20 cellular contexts compared by ENCODE assay signal in the genomic region with DNA sequence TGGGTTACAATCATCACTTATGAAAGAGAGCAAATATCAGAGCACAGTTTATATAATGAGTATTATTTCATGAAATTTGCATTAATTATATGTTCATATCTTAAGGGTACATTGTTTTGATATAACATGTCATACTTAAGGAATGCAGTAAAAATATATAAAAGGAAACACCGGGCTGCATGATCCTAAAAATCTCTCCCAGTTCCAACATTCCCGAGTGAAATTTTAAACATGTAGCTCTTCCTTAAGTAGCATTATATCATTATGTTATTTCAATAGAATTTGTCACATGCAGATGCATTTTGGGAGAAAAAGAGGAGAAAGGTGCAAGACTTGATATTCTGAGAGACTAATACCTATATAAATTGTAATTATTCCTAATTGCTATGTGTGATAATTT.
A peak's percentile ranks its signal among the peaks of the same experiment; 100 is the strongest.
DNase-seq lines count a peak whose midpoint lies in the region; ATAC-seq, FAIRE-seq and TF ChIP-seq lines count a peak whose summit lies in the region.
"Had no signal": no experiment of that assay in that cellular context is flagged by ENCODE, and none has a peak within 500 bp of the region (broad histone marks: within the 10 kb centered on the region; RNA-seq: fewer than 3 reads in every experiment).

No MANE protein-coding gene starts in this region.

- DNase-seq in cardiac muscle cell (ENCODE audit: low read depth in 1 of 2, low spot score in 1 of 2) (no peak), Right ventricle myocardium superior (no peak), endothelial cell of umbilical vein (ENCODE audit: low read depth, low spot score) (peak; percentile 84), neural crest cell (ENCODE audit: low read depth, low spot score) (no peak), amygdala (lab: John Stamatoyannopoulos, UW) (no peak), dedifferentiated amniotic fluid mesenchymal stem cell (ENCODE audit: extremely low spot score) (no peak), RPMI8226 (no peak)
- DNase-seq: 8988T; C1 segment of cervical spinal cord; Calu3; CD4-positive, alpha-beta memory T cell; COR-L47; DMS153; DND-41; GOT3; HFFc6 had no signal

- H3K4me1 ChIP-seq in cardiac muscle cell (ENCODE audit: low read depth): peaks cover 14% of the 10 kb centered on the region
- H3K4me1 ChIP-seq in endothelial cell of umbilical vein (ENCODE audit: control insufficient read depth, extremely low read depth, insufficient read depth, low read length): peaks cover 17% of the 10 kb centered on the region
- H3K4me1 ChIP-seq: A549, HAP-1 had no signal

- no peak for TF ChIP-seq CTCF in cardiac muscle cell (IDR thresholded peaks at IDR 0.05; ENCODE audit: low read depth, low read length)
- no peak for TF ChIP-seq CTCF in endothelial cell of umbilical vein (IDR thresholded peaks at IDR 0.05; ENCODE audit: extremely low read depth in 1 of 2, insufficient read depth in 1 of 2, low read depth in 1 of 2, low read length in 2 of 2)
- TF ChIP-seq CTCF in neural crest cell (conservative IDR thresholded peaks at IDR 0.05): no peak

- POLR2A ChIA-PET in endothelial cell of umbilical vein (lab: Charles Lee): interaction anchor here (0.7 kb wide), 1 partner anchor 11 kb away, joined by 3 read pairs; no protein-coding TSS in a partner anchor

- no peak for ATAC-seq in Right ventricle myocardium superior (ENCODE audit: poor library complexity)
- ATAC-seq: A549 had no signal

- no peak overlapping the region for H3K27ac Mint-ChIP-seq in neural crest cell (ENCODE audit: unreplicated experiment)
- H3K27ac Mint-ChIP-seq: CD4-positive, alpha-beta memory T cell; HFFc6 had no signal

- no peaks in the 10 kb centered on the region for H3K79me2 ChIP-seq in endothelial cell of umbilical vein (ENCODE audit: control insufficient read depth, insufficient read depth, low read length)

- peak overlapping the region; percentile 58 for H3K9ac ChIP-seq in endothelial cell of umbilical vein (replicated peaks; ENCODE audit: extremely low read depth, insufficient read depth, low read length)

- H3K27ac ChIP-seq in cardiac muscle cell (peak overlapping the region; percentile 70), endothelial cell of umbilical vein (ENCODE audit: insufficient read depth, low read depth, low read length) (peak overlapping the region; percentile 69)
- H3K27ac ChIP-seq: A549 had no signal

- FAIRE-seq in endothelial cell of umbilical vein (lab: Jason Lieb, UNC): peak; percentile 62
- FAIRE-seq: A549, G401.6, GM12892 had no signal

- H3K4me3 ChIP-seq in cardiac muscle cell (no peak overlapping the region), endothelial cell of umbilical vein (replicated peaks in 1 of 3; ENCODE audit: insufficient read depth in 1 of 3, low read depth in 1 of 3, low read length in 3 of 3) (no peak overlapping the region)
- H3K4me3 ChIP-seq: A549, HAP-1 had no signal

- TF ChIP-seq POLR2A in endothelial cell of umbilical vein (IDR thresholded peaks at IDR 0.05; ENCODE audit: low read depth, low read length): no peak

- H3K4me3 Mint-ChIP-seq in neural crest cell: peak overlapping the region; percentile 27
- H3K4me3 Mint-ChIP-seq: CD4-positive, alpha-beta memory T cell; HFFc6 had no signal

- no TSS peak for BruUV-seq in endothelial cell of umbilical vein (replicated peaks; lab: Mats Ljungman, UMichigan)

- no peaks in the 10 kb centered on the region for H3K27me3 Mint-ChIP-seq in neural crest cell (ENCODE audit: low read depth)
- H3K27me3 Mint-ChIP-seq: CD4-positive, alpha-beta memory T cell had no signal

- peaks cover 4% of the 10 kb centered on the region for H3K36me3 Mint-ChIP-seq in neural crest cell (ENCODE audit: low read depth)
- H3K36me3 Mint-ChIP-seq: CD4-positive, alpha-beta memory T cell had no signal

- H3K9me3 Mint-ChIP-seq in neural crest cell: no peaks in the 10 kb centered on the region
- H3K9me3 Mint-ChIP-seq: HFFc6 had no signal

- H3K4me2 ChIP-seq in endothelial cell of umbilical vein (ENCODE audit: insufficient read depth, low read length): peak overlapping the region; percentile 76
- H3K4me2 ChIP-seq: A549 had no signal

- H3K27me3 ChIP-seq in cardiac muscle cell (no peaks in the 10 kb centered on the region), endothelial cell of umbilical vein (ENCODE audit: control insufficient read depth in 2 of 2, insufficient read depth in 2 of 2, low read length in 2 of 2) (no peaks in the 10 kb centered on the region)

- H2AFZ ChIP-seq in endothelial cell of umbilical vein (ENCODE audit: low read depth, low read length): no peak overlapping the region

- H4K20me1 ChIP-seq in endothelial cell of umbilical vein (replicated peaks; ENCODE audit: control insufficient read depth, extremely low read depth, insufficient read depth, low read length): no peaks in the 10 kb centered on the region

- H3K36me3 ChIP-seq in cardiac muscle cell: no peaks in the 10 kb centered on the region
- H3K36me3 ChIP-seq in endothelial cell of umbilical vein (ENCODE audit: control insufficient read depth in 2 of 2, extremely low read depth in 1 of 2, insufficient read depth in 2 of 2, low read length in 2 of 2): no peaks in the 10 kb centered on the region
- H3K36me3 ChIP-seq: HAP-1 had no signal

- H3K9me1 ChIP-seq in endothelial cell of umbilical vein (replicated peaks; ENCODE audit: control insufficient read depth, extremely low read depth, insufficient read depth, low read length): no peaks in the 10 kb centered on the region

- no peaks in the 10 kb centered on the region for H3K9me3 ChIP-seq in cardiac muscle cell (ENCODE audit: low read depth)
- no peaks in the 10 kb centered on the region for H3K9me3 ChIP-seq in endothelial cell of umbilical vein (replicated peaks; ENCODE audit: control insufficient read depth, insufficient read depth, low read length)
- H3K9me3 ChIP-seq: A549, HAP-1 had no signal

- CTCF ChIA-PET in endothelial cell of umbilical vein (lab: Charles Lee): interaction anchor here (0.8 to 2.3 kb wide), 7 partner anchors 10 to 581 kb away, joined by 3 to 15 read pairs (median 4); no protein-coding TSS in a partner anchor

- H3K4me1 Mint-ChIP-seq in neural crest cell: peaks cover 57% of the 10 kb centered on the region
- H3K4me1 Mint-ChIP-seq: CD4-positive, alpha-beta memory T cell had no signal

- dilution Hi-C loops in endothelial cell of umbilical vein (cut with MboI; ENCODE audit: extremely low pct_ligation_motif_present, low sequenced_read_pairs): no loop called here

- intact Hi-C loops in Right ventricle myocardium superior (cut with DNase I): no loop called here
- intact Hi-C loops in endothelial cell of umbilical vein (cut with micrococcal nuclease): loop anchor here (5.0 kb wide), 1 partner anchor 35 kb away; no protein-coding TSS in a partner anchor

TF ChIP-seq in endothelial cell of umbilical vein, 7 proteins besides CTCF, POLR2A, EP300 and RAD21:
- TF ChIP-seq JUN (IDR thresholded peaks at IDR 0.05; ENCODE audit: borderline replicate concordance, insufficient read depth, insufficient read length, low read depth) (peak; percentile 42), MYC (IDR thresholded peaks at IDR 0.05; ENCODE audit: low read depth, low read length) (no peak)
- TF ChIP-seq, protein P1, sequence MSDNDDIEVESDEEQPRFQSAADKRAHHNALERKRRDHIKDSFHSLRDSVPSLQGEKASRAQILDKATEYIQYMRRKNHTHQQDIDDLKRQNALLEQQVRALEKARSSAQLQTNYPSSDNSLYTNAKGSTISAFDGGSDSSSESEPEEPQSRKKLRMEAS (IDR thresholded peaks at IDR 0.05; ENCODE audit: insufficient read depth, insufficient read length): no peak
TF ChIP-seq in endothelial cell of umbilical vein: peak in this region for 1.
